Comparison of ENCODE assay signal across 8 cellular contexts in genomic region chr16:3182608-3183444, GRCh38. TPM values are rescaled to one million over a fixed set of nuclear protein-coding genes. Genes with fewer than 3 reads are reported as not detected.
DNase-seq lines count a peak whose midpoint lies in the region; ATAC-seq and TF ChIP-seq lines count a peak whose summit lies in the region.

No MANE protein-coding gene starts in this region.

- no peak overlapping the region for H2BK5ac ChIP-seq in neuronal stem cell (ENCODE audit: low read length)

- H4K8ac ChIP-seq in neuronal stem cell (ENCODE audit: low read depth, low read length), result no peak overlapping the region

- 4 to 6% methylated on average over 13 to 14 of the region's 72 CpGs for WGBS in esophagus squamous epithelium, 2 donors
- no CpG with 5 or more reads among the region's 72 CpGs for whole genome bisulfite sequencing in neuronal stem cell (ENCODE audit: extremely low coverage in 2 of 2, insufficient read length in 2 of 2, insufficient replicate concordance in 1 of 2), 2 donors

- H3K4me1 Mint-ChIP-seq in CD4-positive, alpha-beta memory T cell, result peaks cover 16 to 35% (median 21%) of the 10 kb centered on the region in 4 donors
- peaks cover 34% of the 10 kb centered on the region for H3K4me1 Mint-ChIP-seq in activated CD4-positive, alpha-beta memory T cell treated with anti-CD3 and anti-CD28 coated beads, Interleukin-2, amount 10 ng/mL, durations not matched to agents 7 days and 5 days

- peaks cover 0 to 16% (median 5%) of the 10 kb centered on the region in 8 donors for H3K9me3 Mint-ChIP-seq in CD4-positive, alpha-beta memory T cell
- H3K9me3 Mint-ChIP-seq in activated CD4-positive, alpha-beta memory T cell treated with anti-CD3 and anti-CD28 coated beads, Interleukin-2, amount 10 ng/mL, durations not matched to agents 7 days and 5 days, result peaks cover 6% of the 10 kb centered on the region

- peak overlapping the region; percentile 93 for H3K18ac ChIP-seq in neuronal stem cell (ENCODE audit: low read length)

- peaks cover 52% of the 10 kb centered on the region for H3K27me3 ChIP-seq in CD4-positive, alpha-beta memory T cell (ENCODE audit: insufficient read depth, low read length)
- H3K27me3 ChIP-seq in esophagus squamous epithelium (peaks cover 7 to 100% (median 22%) of the 10 kb centered on the region in 4 donors), neuronal stem cell (ENCODE audit: control insufficient read depth in 3 of 3, insufficient read depth in 3 of 3, low read depth in 1 of 3, low read length in 3 of 3) (peaks cover 15 to 60% (median 55%) of the 10 kb centered on the region in 3 experiments)

- TF ChIP-seq POLR2A in esophagus squamous epithelium (IDR thresholded peaks at IDR 0.05), result no peak

- peak overlapping the region; percentile 59 to 86 (median 73) for H3K4me3 Mint-ChIP-seq in CD4-positive, alpha-beta memory T cell
- H3K4me3 Mint-ChIP-seq in activated CD4-positive, alpha-beta memory T cell treated with anti-CD3 and anti-CD28 coated beads, Interleukin-2, amount 10 ng/mL, durations not matched to agents 7 days and 5 days, result peak overlapping the region; percentile 61

- H2BK120ac ChIP-seq in neuronal stem cell (ENCODE audit: low read depth, low read length), result no peak overlapping the region

- no peaks in the 10 kb centered on the region for H3K36me3 ChIP-seq in CD4-positive, alpha-beta memory T cell (ENCODE audit: insufficient read depth, low read length)
- H3K36me3 ChIP-seq in esophagus squamous epithelium (no peaks in the 10 kb centered on the region), neuronal stem cell (replicated peaks in 1 of 2; ENCODE audit: control insufficient read depth in 2 of 2, insufficient read depth in 2 of 2, low read length in 2 of 2) (no peaks in the 10 kb centered on the region)

- peaks cover 55 to 66% of the 10 kb centered on the region in 2 donors for H3K27me3 Mint-ChIP-seq in CD4-positive, alpha-beta memory T cell
- H3K27me3 Mint-ChIP-seq in activated CD4-positive, alpha-beta memory T cell treated with anti-CD3 and anti-CD28 coated beads, Interleukin-2, amount 10 ng/mL, durations not matched to agents 7 days and 5 days, result peaks cover 79% of the 10 kb centered on the region

- H3K23ac ChIP-seq in neuronal stem cell (ENCODE audit: low read depth, low read length, poor library complexity), result peak overlapping the region; percentile 80

- POLR2A ChIA-PET in CD4-positive, alpha-beta memory T cell (lab: Charles Lee; ENCODE audit: partially characterized antibody), result interaction anchor here (0.6 to 2.7 kb wide), 9 partner anchors 9 to 317 kb away, joined by 3 to 11 read pairs (median 5); partner anchors contain the start of gene ZNF263
- POLR2A ChIA-PET in activated CD4-positive, alpha-beta memory T cell treated with anti-CD3 and anti-CD28 coated beads, Interleukin-2, amount 10 ng/mL, durations not matched to agents 7 days and 5 days (lab: Charles Lee), result interaction anchor here (1.0 to 2.2 kb wide), 5 partner anchors 8 to 100 kb away, joined by 3 to 7 read pairs (median 4); partner anchors contain the start of gene ZNF263

- H3K79me1 ChIP-seq in neuronal stem cell (ENCODE audit: low read depth, low read length), result no peaks in the 10 kb centered on the region

- H3K9me3 ChIP-seq in CD4-positive, alpha-beta memory T cell (ENCODE audit: control insufficient read depth in 1 of 2, low read length in 2 of 2), result no peaks in the 10 kb centered on the region
- H3K9me3 ChIP-seq in esophagus squamous epithelium (no peaks in the 10 kb centered on the region), neuronal stem cell (replicated peaks in 1 of 2; ENCODE audit: control insufficient read depth in 2 of 2, insufficient read depth in 1 of 2, low read depth in 1 of 2, low read length in 2 of 2) (peaks cover 0 to 2% of the 10 kb centered on the region in 2 donors)

- ATAC-seq in GM19395 (IDR thresholded peaks at IDR 0.05; ENCODE audit: unreplicated experiment) (no peak), HG03139 (IDR thresholded peaks at IDR 0.05; ENCODE audit: unreplicated experiment) (no peak), GM18909 (IDR thresholded peaks at IDR 0.05; ENCODE audit: poor library complexity, unreplicated experiment) (no peak)

- peak overlapping the region; percentile 95 for H2AFZ ChIP-seq in neuronal stem cell (ENCODE audit: low read length)

- peak overlapping the region in 1 of 2 donors; percentile 45 for H3K4me3 ChIP-seq in CD4-positive, alpha-beta memory T cell (ENCODE audit: low read length in 2 of 2)
- H3K4me3 ChIP-seq in esophagus squamous epithelium (peak overlapping the region; percentile 25 to 47 (median 36)), neuronal stem cell (ENCODE audit: low read length in 2 of 2) (peak overlapping the region; percentile 63 to 83)

- peaks cover 0 to 1% of the 10 kb centered on the region in 2 donors for H3K36me3 Mint-ChIP-seq in CD4-positive, alpha-beta memory T cell
- H3K36me3 Mint-ChIP-seq in activated CD4-positive, alpha-beta memory T cell treated with anti-CD3 and anti-CD28 coated beads, Interleukin-2, amount 10 ng/mL, durations not matched to agents 7 days and 5 days (ENCODE audit: low read depth), result peaks cover 13% of the 10 kb centered on the region

- H2AK5ac ChIP-seq in neuronal stem cell (ENCODE audit: low read depth, low read length), result peak overlapping the region; percentile 34

- intact Hi-C loops in CD4-positive, alpha-beta memory T cell (cut with micrococcal nuclease), result loop anchor here (1.0 to 5.0 kb wide), 4 partner anchors 82 to 317 kb away; partner anchors contain the start of gene ZNF263
- intact Hi-C loops in esophagus squamous epithelium (cut with DNase I), result no loop called here

- H3K14ac ChIP-seq in neuronal stem cell (ENCODE audit: low read length), result no peak overlapping the region

- H3K4ac ChIP-seq in neuronal stem cell (ENCODE audit: low read length), result no peak overlapping the region

- H3K4me1 ChIP-seq in CD4-positive, alpha-beta memory T cell (ENCODE audit: insufficient read depth, low read length), result peaks cover 23% of the 10 kb centered on the region
- H3K4me1 ChIP-seq in esophagus squamous epithelium, result peaks cover 9 to 21% (median 10%) of the 10 kb centered on the region in 3 donors
- peaks cover 0 to 7% of the 10 kb centered on the region in 2 donors for H3K4me1 ChIP-seq in neuronal stem cell (ENCODE audit: control insufficient read depth in 2 of 2, insufficient read depth in 1 of 2, low read depth in 1 of 2, low read length in 2 of 2)

- TF ChIP-seq CTCF in esophagus squamous epithelium (IDR thresholded peaks at IDR 0.05), result peak in 3 of 6 experiments; percentile 9 to 47 (median 19)

- peak overlapping the region in 5 of 7 donors; percentile 37 to 89 (median 80) for H3K27ac Mint-ChIP-seq in CD4-positive, alpha-beta memory T cell
- H3K27ac Mint-ChIP-seq in activated CD4-positive, alpha-beta memory T cell treated with anti-CD3 and anti-CD28 coated beads, Interleukin-2, amount 10 ng/mL, durations not matched to agents 7 days and 5 days, result peak overlapping the region; percentile 62

- CTCF ChIA-PET in CD4-positive, alpha-beta memory T cell (lab: Charles Lee; ENCODE audit: partially characterized antibody), result interaction anchor here (0.7 to 2.4 kb wide), 12 partner anchors 11 to 318 kb away, joined by 3 to 11 read pairs (median 4); partner anchors contain the start of genes CLUAP1, NAA60 and ZNF597
- CTCF ChIA-PET in activated CD4-positive, alpha-beta memory T cell treated with anti-CD3 and anti-CD28 coated beads, Interleukin-2, amount 10 ng/mL, durations not matched to agents 7 days and 5 days (lab: Charles Lee), result interaction anchor here (0.6 to 2.0 kb wide), 3 partner anchors 9 to 295 kb away, joined by 4 to 7 read pairs (median 5); no protein-coding TSS in a partner anchor

- no peak overlapping the region for H2BK12ac ChIP-seq in neuronal stem cell (ENCODE audit: low read length)

- peak in 3 of 5 donors; percentile 35 to 54 (median 45) for DNase-seq in CD4-positive, alpha-beta memory T cell
- peak in 68 of 76 experiments; percentile 25 to 90 (median 74) for DNase-seq in HUDEP-2 (lab: John Stamatoyannopoulos, UW; ENCODE audit: unreplicated experiment in 76 of 76)
- peak; percentile 47 for DNase-seq in activated CD4-positive, alpha-beta memory T cell treated with anti-CD3 and anti-CD28 coated beads, Interleukin-2, amount 10 ng/mL, durations not matched to agents 7 days and 5 days
- no peak for DNase-seq in esophagus squamous epithelium (lab: John Stamatoyannopoulos, UW)
- DNase-seq in neuronal stem cell (ENCODE audit: low spot score), result no peak

- peak overlapping the region; percentile 80 for H3K9ac ChIP-seq in neuronal stem cell (ENCODE audit: low read depth, low read length, poor library complexity)

- no peak overlapping the region for H4K91ac ChIP-seq in neuronal stem cell (ENCODE audit: low read depth, low read length, poor library complexity)

- no peak overlapping the region for H3K27ac ChIP-seq in CD4-positive, alpha-beta memory T cell (ENCODE audit: low read depth, low read length)
- H3K27ac ChIP-seq in esophagus squamous epithelium, result no peak overlapping the region
- no peak overlapping the region for H3K27ac ChIP-seq in neuronal stem cell (replicated peaks; ENCODE audit: low read length)

- H3K4me2 ChIP-seq in neuronal stem cell (ENCODE audit: insufficient read depth, low read length, poor library complexity, severe bottlenecking), result peak overlapping the region; percentile 85

- H2BK15ac ChIP-seq in neuronal stem cell (ENCODE audit: low read length), result no peak overlapping the region

RNA-seq across cellular contexts. Expression of gene OR1F1, which starts 5.2 kb away (rescaled TPM):
- total RNA-seq in CD4-positive, alpha-beta memory T cell, result under 1 TPM; 0.49 to 0.97 TPM
- polyA plus RNA-seq in CD4-positive, alpha-beta memory T cell, result not detected
- total RNA-seq in activated CD4-positive, alpha-beta memory T cell treated with anti-CD3 and anti-CD28 coated beads, Interleukin-2, amount 10 ng/mL, durations not matched to agents 7 days and 5 days, result not detected
- not detected for total RNA-seq in esophagus squamous epithelium
- polyA plus RNA-seq in neuronal stem cell (2013, experiment 1 of 2), result 0.21 TPM
- 0.10 TPM for polyA plus RNA-seq in neuronal stem cell (2013, experiment 2 of 2)

RNA-seq across cellular contexts. Expression of gene ZNF213, which starts 48.0 kb away (rescaled TPM):
- total RNA-seq in CD4-positive, alpha-beta memory T cell, result 10 to 100 TPM; 14.1 to 14.5 TPM
- polyA plus RNA-seq in CD4-positive, alpha-beta memory T cell, result 1 to 10 TPM in 1 of 2 donors, under 1 TPM in 1; 0.67 to 3.2 TPM
- total RNA-seq in activated CD4-positive, alpha-beta memory T cell treated with anti-CD3 and anti-CD28 coated beads, Interleukin-2, amount 10 ng/mL, durations not matched to agents 7 days and 5 days, result 10 to 100 TPM; 10.5 to 11.6 TPM
- 10 to 100 TPM in 1 of 4 donors, 1 to 10 TPM in 3; 3.9 to 14.3 (median 6.4) TPM for total RNA-seq in esophagus squamous epithelium
- polyA plus RNA-seq in neuronal stem cell (2013, experiment 1 of 2), result 8.2 TPM
- 7.9 TPM for polyA plus RNA-seq in neuronal stem cell (2013, experiment 2 of 2)

RNA-seq across cellular contexts. Expression of gene ZNF200, which starts 52.1 kb away (rescaled TPM):
- total RNA-seq in CD4-positive, alpha-beta memory T cell, result 10 to 100 TPM; 27.7 to 29.2 TPM
- 10 to 100 TPM in 1 of 2 donors, 1 to 10 TPM in 1; 6.7 to 11.6 TPM for polyA plus RNA-seq in CD4-positive, alpha-beta memory T cell
- total RNA-seq in activated CD4-positive, alpha-beta memory T cell treated with anti-CD3 and anti-CD28 coated beads, Interleukin-2, amount 10 ng/mL, durations not matched to agents 7 days and 5 days, result 10 to 100 TPM; 13.1 to 14.9 TPM
- total RNA-seq in esophagus squamous epithelium, result 10 to 100 TPM in 1 of 4 donors, 1 to 10 TPM in 3; 4.3 to 10.1 (median 4.6) TPM
- polyA plus RNA-seq in neuronal stem cell (2013, experiment 1 of 2), result 3.3 TPM
- 3.6 TPM for polyA plus RNA-seq in neuronal stem cell (2013, experiment 2 of 2)

Comparison
In these comparisons a context has a peak if more than half of its experiments do, and no peak if none do; other contexts are left out.
1. DNase-seq: peak in CD4-positive, alpha-beta memory T cell (3 of 5), HUDEP-2 (68 of 76) and activated CD4-positive, alpha-beta memory T cell treated with anti-CD3 and anti-CD28 coated beads, Interleukin-2, amount 10 ng/mL, durations not matched to agents 7 days and 5 days (single experiment); none in esophagus squamous epithelium (single experiment) and neuronal stem cell (single experiment).